In the genomic region with DNA sequence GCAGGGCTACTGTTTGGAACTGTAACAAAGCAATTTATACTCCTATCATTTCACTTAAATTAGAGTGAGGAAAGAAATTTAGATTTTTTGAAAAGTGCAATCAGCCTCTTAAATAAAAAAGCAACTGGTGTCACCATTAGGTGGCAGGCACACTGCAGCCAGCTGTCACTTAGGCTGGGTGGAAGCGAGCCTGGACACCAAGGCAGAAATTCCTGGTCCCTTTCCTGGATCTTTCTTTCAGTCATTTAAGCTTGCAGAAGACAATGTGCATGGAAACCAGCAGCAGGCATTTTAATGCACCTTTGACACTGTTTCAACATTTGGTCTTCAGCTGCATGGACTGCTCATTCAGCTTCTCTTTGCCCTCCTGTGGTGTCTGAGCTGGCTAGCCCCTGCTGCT, we compare ENCODE assay signal across 13 cellular contexts.
A peak's percentile ranks its signal among the peaks of the same experiment; 100 is the strongest.
DNase-seq lines count a peak whose midpoint lies in the region; ATAC-seq and TF ChIP-seq lines count a peak whose summit lies in the region.
"Had no signal": no experiment of that assay in that cellular context is flagged by ENCODE, and none has a peak within 500 bp of the region (broad histone marks: within the 10 kb centered on the region; RNA-seq: fewer than 3 reads in every experiment).

No MANE protein-coding gene starts in this region.

- in situ Hi-C loops in gastrocnemius medialis (cut with MboI; ENCODE audit: low sequenced_read_pairs in 4 of 4) = loop anchor here in 2 of 4 donors (25.0 kb wide), 1 partner anchor 783 kb away; no protein-coding TSS in a partner anchor

- no peaks in the 10 kb centered on the region for H3K79me2 ChIP-seq in HCT116 (ENCODE audit: insufficient read depth, low read length)

- H3K4me1 ChIP-seq in HCT116 (ENCODE audit: control insufficient read depth in 1 of 2, insufficient read depth in 2 of 2, low read length in 2 of 2) (no peaks in the 10 kb centered on the region), liver (ENCODE audit: control insufficient read depth in 4 of 4, insufficient read depth in 4 of 4, low read length in 3 of 4) (no peaks in the 10 kb centered on the region), gastrocnemius medialis (no peaks in the 10 kb centered on the region)
- H3K4me1 ChIP-seq: upper lobe of left lung had no signal

- ATAC-seq in HCT116 (peak; percentile 58; the same call in 1 of the 2 replicates), WTC11 (peak; percentile 67), GM18858 (IDR thresholded peaks at IDR 0.05; ENCODE audit: unreplicated experiment) (no peak), gastrocnemius medialis (no peak)

- H3K4me2 ChIP-seq in HCT116 (ENCODE audit: low read length) = no peak overlapping the region

- H3K27me3 Mint-ChIP-seq in Calu3 (ENCODE audit: unreplicated experiment) (no peaks in the 10 kb centered on the region), WTC11 (ENCODE audit: low read depth) (no peaks in the 10 kb centered on the region)
- H3K27me3 Mint-ChIP-seq: activated naive CD8-positive, alpha-beta T cell treated with anti-CD3 and anti-CD28 coated beads, Interleukin-2, amount 10 ng/mL, durations not matched to agents 7 days and 5 days had no signal

- H3K36me3 Mint-ChIP-seq in Calu3 (ENCODE audit: insufficient read depth, unreplicated experiment) (no peaks in the 10 kb centered on the region), WTC11 (no peaks in the 10 kb centered on the region)
- H3K36me3 Mint-ChIP-seq: activated naive CD8-positive, alpha-beta T cell treated with anti-CD3 and anti-CD28 coated beads, Interleukin-2, amount 10 ng/mL, durations not matched to agents 7 days and 5 days had no signal

- no peak overlapping the region for H3K27ac Mint-ChIP-seq in Calu3 (ENCODE audit: unreplicated experiment)
- no peak overlapping the region for H3K27ac Mint-ChIP-seq in WTC11
- H3K27ac Mint-ChIP-seq: activated naive CD8-positive, alpha-beta T cell treated with anti-CD3 and anti-CD28 coated beads, Interleukin-2, amount 10 ng/mL, durations not matched to agents 7 days and 5 days had no signal

- no peak overlapping the region for H2AFZ ChIP-seq in HCT116 (ENCODE audit: low read depth, low read length, poor library complexity, severe bottlenecking)

- TF ChIP-seq POLR2A in HCT116 (IDR thresholded peaks at IDR 0.05; ENCODE audit: borderline replicate concordance, extremely low read depth, insufficient read depth, insufficient read length) = no peak
- no peak for TF ChIP-seq POLR2A in gastrocnemius medialis (IDR thresholded peaks at IDR 0.05)

- H3K9ac ChIP-seq in HCT116 (ENCODE audit: low read length) (no peak overlapping the region), liver (ENCODE audit: low read depth in 1 of 2, low read length in 2 of 2) (no peak overlapping the region)

- H3K9me3 ChIP-seq in HCT116 (ENCODE audit: control insufficient read depth in 1 of 2, insufficient read depth in 1 of 2, low read depth in 1 of 2, low read length in 2 of 2) (no peaks in the 10 kb centered on the region), liver (ENCODE audit: control insufficient read depth in 4 of 4, low read length in 3 of 4) (no peaks in the 10 kb centered on the region), gastrocnemius medialis (no peaks in the 10 kb centered on the region)
- H3K9me3 ChIP-seq: upper lobe of left lung had no signal

- 15% methylated on average over 1 of the region's 1 CpG for WGBS in liver

- no peak overlapping the region for H3K4me3 Mint-ChIP-seq in Calu3 (ENCODE audit: low read depth, unreplicated experiment)
- H3K4me3 Mint-ChIP-seq in WTC11 = no peak overlapping the region
- H3K4me3 Mint-ChIP-seq: activated naive CD8-positive, alpha-beta T cell treated with anti-CD3 and anti-CD28 coated beads, Interleukin-2, amount 10 ng/mL, durations not matched to agents 7 days and 5 days had no signal

- no peaks in the 10 kb centered on the region for H3K9me2 ChIP-seq in HCT116 (ENCODE audit: insufficient read depth)

- POLR2A ChIA-PET in HCT116 (lab: Charles Lee) = no interaction called here
- POLR2A ChIA-PET in WTC11 (lab: Charles Lee) = no interaction called here

- H3K27ac ChIP-seq in HCT116 (ENCODE audit: low read depth, low read length) (no peak overlapping the region), liver (ENCODE audit: low read depth in 1 of 2, low read length in 2 of 2) (no peak overlapping the region), gastrocnemius medialis (no peak overlapping the region)
- H3K27ac ChIP-seq: upper lobe of left lung had no signal

- H3K27me3 ChIP-seq in HCT116 (ENCODE audit: insufficient read depth, low read length) = no peaks in the 10 kb centered on the region
- no peaks in the 10 kb centered on the region for H3K27me3 ChIP-seq in liver (ENCODE audit: control insufficient read depth in 4 of 4, insufficient read depth in 4 of 4, low read length in 3 of 4)
- H3K27me3 ChIP-seq in gastrocnemius medialis = no peaks in the 10 kb centered on the region
- H3K27me3 ChIP-seq: upper lobe of left lung had no signal

- RAD21 ChIA-PET in HCT116 (lab: Charles Lee; ENCODE audit: low non-redundant PET in 1 of 2, low total read pairs in 2 of 2, uncharacterized antibody in 2 of 2, unreplicated experiment in 2 of 2) = interaction anchor here (1.0 to 1.4 kb wide), 2 partner anchors 201 to 420 kb away, joined by 3 read pairs; no protein-coding TSS in a partner anchor

- BruUV-seq in Calu3 (replicated peaks; lab: Mats Ljungman, UMichigan) (no TSS peak), HCT116 (replicated peaks; lab: Mats Ljungman, UMichigan) (no TSS peak)

- DNase-seq in Calu3 = peak; percentile 23
- DNase-seq in HCT116 (ENCODE audit: low read depth, low spot score) = no peak
- peak; percentile 15 for DNase-seq in WTC11 (ENCODE audit: low spot score)
- no peak for DNase-seq in SHP77 treated with DMSO at 0.1 percent for 48 hours (lab: John Stamatoyannopoulos, UW)
- DNase-seq in HCEC 1CT = no peak
- no peak for DNase-seq in gastrocnemius medialis
- DNase-seq: activated naive CD8-positive, alpha-beta T cell treated with anti-CD3 and anti-CD28 coated beads, Interleukin-2, amount 10 ng/mL, durations not matched to agents 7 days and 5 days; erythroblast; NCI-H1436 treated with DMSO at 0.1 percent for 48 hours; stimulated activated CD4-positive, alpha-beta T cell treated with anti-CD3 and anti-CD28 coated beads, Interleukin-1b, Interleukin-23, amount 100 ng/mL, for 48 hours had no signal

- H3K4me1 Mint-ChIP-seq in Calu3 (ENCODE audit: low read depth, unreplicated experiment) (peaks cover 11% of the 10 kb centered on the region), WTC11 (0 out of 2 replicates have a peak, but pooled peaks cover 7% of the 10 kb centered on the region)
- H3K4me1 Mint-ChIP-seq: activated naive CD8-positive, alpha-beta T cell treated with anti-CD3 and anti-CD28 coated beads, Interleukin-2, amount 10 ng/mL, durations not matched to agents 7 days and 5 days had no signal

- H3K9me3 Mint-ChIP-seq in Calu3 (ENCODE audit: low read depth, unreplicated experiment) (peaks cover 4% of the 10 kb centered on the region), WTC11 (no peaks in the 10 kb centered on the region; the same call in none of the 2 replicates)
- H3K9me3 Mint-ChIP-seq: activated naive CD8-positive, alpha-beta T cell treated with anti-CD3 and anti-CD28 coated beads, Interleukin-2, amount 10 ng/mL, durations not matched to agents 7 days and 5 days had no signal

- TF ChIP-seq RAD21 in HCT116 (IDR thresholded peaks at IDR 0.05; ENCODE audit: low read depth) = peak; percentile 42; the same call in 1 of the 2 replicates
- TF ChIP-seq RAD21 in liver (IDR thresholded peaks at IDR 0.05) = peak; percentile 71 to 81

- no peak overlapping the region for H3K4me3 ChIP-seq in HCT116 (replicated peaks in 1 of 2; ENCODE audit: low read depth in 1 of 2, low read length in 2 of 2)
- no peak overlapping the region for H3K4me3 ChIP-seq in liver (ENCODE audit: low read depth in 1 of 3, low read length in 3 of 3)
- no peak overlapping the region for H3K4me3 ChIP-seq in gastrocnemius medialis
- H3K4me3 ChIP-seq: upper lobe of left lung had no signal

- CTCF ChIA-PET in Calu3 (lab: Charles Lee) = interaction anchor here (0.8 to 1.8 kb wide), 3 partner anchors 59 to 624 kb away, joined by 3 to 7 read pairs (median 4); no protein-coding TSS in a partner anchor
- CTCF ChIA-PET in HCT116 (lab: Charles Lee) = interaction anchor here (0.8 to 2.5 kb wide), 9 partner anchors 9 to 498 kb away, joined by 3 to 9 read pairs (median 3); no protein-coding TSS in a partner anchor
- CTCF ChIA-PET in WTC11 (lab: Charles Lee) = interaction anchor here (0.5 to 3.2 kb wide), 21 partner anchors 8 to 801 kb away, joined by 3 to 22 read pairs (median 4); a partner anchor contains a TSS

- TF ChIP-seq CTCF in Calu3 (IDR thresholded peaks at IDR 0.05; ENCODE audit: unreplicated experiment) (peak; percentile 56), HCT116 (IDR thresholded peaks at IDR 0.05 in 2 of 3, conservative IDR thresholded peaks at IDR 0.05 in 1 of 3; ENCODE audit: borderline replicate concordance in 1 of 3, insufficient read depth in 1 of 3, low read depth in 2 of 3, low read length in 2 of 3) (peak; percentile 18 to 52 (median 38); a peak in 4 of 6 replicates), WTC11 (IDR thresholded peaks at IDR 0.05) (no peak), liver (IDR thresholded peaks at IDR 0.05; ENCODE audit: low read depth, low read length, missing input control) (peak; percentile 38), gastrocnemius medialis (IDR thresholded peaks at IDR 0.05 in 4 of 5, conservative IDR thresholded peaks at IDR 0.05 in 1 of 5) (peak in 2 of 5 experiments; percentile 36 to 45)

- intact Hi-C loops in Calu3 (cut with micrococcal nuclease; ENCODE audit: unreplicated experiment) = no loop called here
- intact Hi-C loops in HCT116 (cut with micrococcal nuclease) = loop anchor here (2.0 to 10.0 kb wide), 2 partner anchors 200 to 420 kb away; no protein-coding TSS in a partner anchor
- intact Hi-C loops in gastrocnemius medialis (cut with DNase I; ENCODE audit: low total_unique reads) = no loop called here

- no peaks in the 10 kb centered on the region for H3K36me3 ChIP-seq in HCT116 (ENCODE audit: control insufficient read depth in 1 of 2, insufficient read depth in 2 of 2, low read length in 2 of 2)
- H3K36me3 ChIP-seq in liver (ENCODE audit: control insufficient read depth in 4 of 4, insufficient read depth in 3 of 4, low read depth in 1 of 4, low read length in 3 of 4) = no peaks in the 10 kb centered on the region
- no peaks in the 10 kb centered on the region for H3K36me3 ChIP-seq in gastrocnemius medialis
- H3K36me3 ChIP-seq: upper lobe of left lung had no signal

- no peaks in the 10 kb centered on the region for H4K20me1 ChIP-seq in HCT116 (ENCODE audit: insufficient read depth)

TF ChIP-seq in HCT116, 20 proteins besides CTCF, POLR2A, EP300 and RAD21 (continues in another document):
- TF ChIP-seq CBX3 (IDR thresholded peaks at IDR 0.05; ENCODE audit: low read depth) (no peak), ZFX (IDR thresholded peaks at IDR 0.05) (no peak), POLR2AphosphoS5 (IDR thresholded peaks at IDR 0.05; ENCODE audit: low read depth, low read length) (no peak)

TF ChIP-seq in WTC11, 78 proteins besides CTCF, POLR2A, EP300 and RAD21 (continues in another document):
- TF ChIP-seq CREM (CRISPR knock-in tag; IDR thresholded peaks at IDR 0.05) = no peak
- TF ChIP-seq EMX1 (CRISPR knock-in tag; IDR thresholded peaks at IDR 0.05) = no peak
- TF ChIP-seq NFATC4 (CRISPR knock-in tag; IDR thresholded peaks at IDR 0.05) = no peak

TF ChIP-seq in liver, 16 proteins besides CTCF, POLR2A, EP300 and RAD21 (continues in another document):
- TF ChIP-seq FOXA2 (IDR thresholded peaks at IDR 0.05) (no peak), HNF4G (IDR thresholded peaks at IDR 0.05) (no peak), RXRA (IDR thresholded peaks at IDR 0.05) (no peak)

Comparison
In these comparisons a context has a peak if more than half of its experiments do, and no peak if none do; other contexts are left out.
1. DNase-seq: peak in Calu3 (single experiment) and WTC11 (single experiment); none in HCT116 (single experiment), SHP77 treated with DMSO at 0.1 percent for 48 hours (single experiment), HCEC 1CT (single experiment) and gastrocnemius medialis (0 of 2).
2. ATAC-seq: peak in HCT116 (single experiment) and WTC11 (single experiment); none in GM18858 (single experiment) and gastrocnemius medialis (0 of 2).